10 cellular contexts compared by ENCODE assay signal in genomic region chr3:112185423-112186035, GRCh38. TPM values are rescaled to one million over a fixed set of nuclear protein-coding genes. Genes with fewer than 3 reads are reported as not detected.
DNase-seq lines count a peak whose midpoint lies in the region; ATAC-seq, FAIRE-seq and TF ChIP-seq lines count a peak whose summit lies in the region.
"Not testable (repeated sequence)": the region's sequence is repeated elsewhere in the genome, so short reads cannot be mapped to it uniquely, and the experiment has no call there.
"Had no signal": no experiment of that assay in that cellular context is flagged by ENCODE, and none has a peak within 500 bp of the region (broad histone marks: within the 10 kb centered on the region; RNA-seq: fewer than 3 reads in every experiment).

No MANE protein-coding gene starts in this region.

- H4K91ac ChIP-seq in IMR-90 (ENCODE audit: insufficient read depth, low read depth, low read length); H1 (replicated peaks; ENCODE audit: insufficient read length, low read length); trophoblast cell (ENCODE audit: low read depth, low read length): not testable (repeated sequence)

- in situ Hi-C loops in IMR-90 (cut with MboI; ENCODE audit: low sequenced_read_pairs), result not testable (repeated sequence)

- H3K56ac ChIP-seq in IMR-90 (ENCODE audit: extremely low read depth, insufficient read depth, low read length); H1 (replicated peaks; ENCODE audit: insufficient read length, low read depth, low read length): not testable (repeated sequence)

- not testable (repeated sequence) for H2BK20ac ChIP-seq in IMR-90 (ENCODE audit: low read depth, low read length); H1 (ENCODE audit: low read length)

- not testable (repeated sequence) for H3K79me1 ChIP-seq in IMR-90 (ENCODE audit: low read depth in 1 of 2, low read length in 2 of 2); H1 (ENCODE audit: low read depth, low read length); trophoblast cell (ENCODE audit: low read length)

- H3K23me2 ChIP-seq in H1 (ENCODE audit: low read depth, low read length), result not testable (repeated sequence)

- not testable (repeated sequence) for BruUV-seq in IMR-90 (replicated peaks; lab: Mats Ljungman, UMichigan)

- not testable (repeated sequence) for H3F3A ChIP-seq in DOHH2 (ENCODE audit: control insufficient read depth, insufficient read depth)

- H3K4ac ChIP-seq in IMR-90 (ENCODE audit: low read depth, low read length); H1 (replicated peaks; ENCODE audit: insufficient read length, low read depth, low read length); trophoblast cell (ENCODE audit: low read depth, low read length): not testable (repeated sequence)

- not testable (repeated sequence) for TF ChIP-seq CTCF in DOHH2 (IDR thresholded peaks at IDR 0.05; ENCODE audit: low read depth, low read length, poor library complexity, severe bottlenecking); IMR-90 (conservative IDR thresholded peaks at IDR 0.05; ENCODE audit: low read depth, low read length); astrocyte (IDR thresholded peaks at IDR 0.05; ENCODE audit: insufficient read depth, low read depth, low read length); lung (IDR thresholded peaks at IDR 0.05; ENCODE audit: control extremely low read depth, extremely low read depth); thyroid gland (IDR thresholded peaks at IDR 0.05)
- peak in 1 of 3 experiments; percentile 0; a peak in 1 of 4 replicates for TF ChIP-seq CTCF in H1 (IDR thresholded peaks at IDR 0.05; ENCODE audit: control extremely low read depth in 1 of 3, insufficient read depth in 1 of 3, low read depth in 1 of 3, low read length in 3 of 3)

- not testable (repeated sequence) for H2AK5ac ChIP-seq in IMR-90 (ENCODE audit: low read depth, low read length); H1 (ENCODE audit: low read depth, low read length); trophoblast cell (ENCODE audit: low read length)

- H3K27ac ChIP-seq in DOHH2 (ENCODE audit: low read depth, low read length); IMR-90 (ENCODE audit: insufficient read depth, low read length); astrocyte (ENCODE audit: low read depth, low read length); H1 (ENCODE audit: low read depth, low read length); right cardiac atrium (ENCODE audit: low read length); lung (ENCODE audit: low read depth in 1 of 2, low read length in 1 of 2); trophoblast cell (ENCODE audit: low read depth, low read length); thyroid gland: not testable (repeated sequence)

- not testable (repeated sequence) for H2AK9ac ChIP-seq in IMR-90 (replicated peaks; ENCODE audit: low read depth, low read length, poor library complexity)

- H3K36me3 Mint-ChIP-seq in astrocyte (ENCODE audit: low read depth, unreplicated experiment), result not testable (repeated sequence)

- dilution Hi-C loops in IMR-90 (cut with HindIII; ENCODE audit: low sequenced_read_pairs, unreplicated experiment), result not testable (repeated sequence)

- H4K8ac ChIP-seq in IMR-90 (ENCODE audit: low read depth in 2 of 2, low read length in 2 of 2); H1 (ENCODE audit: extremely low read depth, insufficient read depth, low read length); trophoblast cell (ENCODE audit: low read depth, low read length): not testable (repeated sequence)

- H2BK12ac ChIP-seq in H1 (ENCODE audit: low read depth, low read length); trophoblast cell (ENCODE audit: low read length): not testable (repeated sequence)

- not testable (repeated sequence) for TF ChIP-seq EP300 in H1 (IDR thresholded peaks at IDR 0.05; ENCODE audit: borderline replicate concordance in 1 of 2, low read depth in 2 of 2, low read length in 2 of 2)

- H3K9me1 ChIP-seq in IMR-90 (ENCODE audit: insufficient read depth, low read length), result not testable (repeated sequence)

- H3K14ac ChIP-seq in IMR-90 (replicated peaks; ENCODE audit: low read depth, low read length); H1 (ENCODE audit: insufficient read length); trophoblast cell (ENCODE audit: low read length): not testable (repeated sequence)

- CTCF ChIA-PET in IMR-90 (lab: Yijun Ruan, JAX); H1 (lab: Charles Lee; ENCODE audit: partially characterized antibody): not testable (repeated sequence)

- H2BK15ac ChIP-seq in IMR-90 (ENCODE audit: low read depth, low read length); H1 (ENCODE audit: low read length): not testable (repeated sequence)

- not testable (repeated sequence) for H3K23ac ChIP-seq in IMR-90 (ENCODE audit: low read depth, low read length); H1 (ENCODE audit: insufficient read length); trophoblast cell (ENCODE audit: low read length)

- H3K4me1 Mint-ChIP-seq in astrocyte (ENCODE audit: low read depth, unreplicated experiment), result not testable (repeated sequence)

- H3K18ac ChIP-seq in IMR-90 (ENCODE audit: low read depth, low read length); H1 (ENCODE audit: extremely low read depth, low read length); trophoblast cell (ENCODE audit: low read length): not testable (repeated sequence)

- H3K9ac ChIP-seq in IMR-90 (ENCODE audit: low read depth, low read length); astrocyte (ENCODE audit: low read length); H1 (replicated peaks in 1 of 4; ENCODE audit: extremely low read depth in 1 of 4, low read depth in 3 of 4, low read length in 3 of 4); trophoblast cell (ENCODE audit: low read length): not testable (repeated sequence)

- POLR2A ChIA-PET in IMR-90 (lab: Charles Lee; ENCODE audit: unreplicated experiment); H1 (lab: Charles Lee; ENCODE audit: partially characterized antibody): not testable (repeated sequence)

- ATAC-seq in IMR-90 (ENCODE audit: low read depth) (peak; percentile 61), right cardiac atrium (peak; percentile 47 to 61), lung (ENCODE audit: insufficient read depth, low FRiP score) (peak; percentile 66)

- H3K4me3 ChIP-seq in DOHH2 (ENCODE audit: low read length); IMR-90 (ENCODE audit: insufficient read depth, low read depth, low read length); astrocyte (ENCODE audit: insufficient read depth, low read depth, low read length); right cardiac atrium (ENCODE audit: low read length); lung; trophoblast cell (ENCODE audit: low read depth, low read length): not testable (repeated sequence)
- peak overlapping the region; percentile 28 to 64 (median 40); a peak in 6 of 8 replicates for H3K4me3 ChIP-seq in H1 (ENCODE audit: extremely low read depth in 1 of 4, insufficient read depth in 2 of 4, low read depth in 3 of 4, low read length in 4 of 4)
- peak overlapping the region in 1 of 3 donors; percentile 49 for H3K4me3 ChIP-seq in thyroid gland (replicated peaks in 1 of 3)

- not testable (repeated sequence) for H2AFZ ChIP-seq in IMR-90 (replicated peaks; ENCODE audit: low read length, poor library complexity); astrocyte (ENCODE audit: low read depth, low read length); H1 (ENCODE audit: low read length); trophoblast cell (ENCODE audit: insufficient read depth, low read length, poor library complexity)

- intact Hi-C loops in IMR-90 (cut with micrococcal nuclease); right cardiac atrium (cut with DNase I); thyroid gland (cut with DNase I): not testable (repeated sequence)

- H4K12ac ChIP-seq in trophoblast cell (ENCODE audit: low read depth, low read length), result not testable (repeated sequence)

- H4K5ac ChIP-seq in IMR-90 (ENCODE audit: low read depth, low read length); H1 (ENCODE audit: insufficient read length, low read depth, low read length): not testable (repeated sequence)

- H3K36me3 ChIP-seq in DOHH2 (ENCODE audit: control insufficient read depth, low read length); IMR-90 (ENCODE audit: control insufficient read depth, insufficient read depth, low read length); astrocyte (ENCODE audit: insufficient read depth, low read length); H1 (ENCODE audit: control insufficient read depth in 2 of 4, insufficient read depth in 4 of 4, low read length in 3 of 4); lung (ENCODE audit: control insufficient read depth in 2 of 2, insufficient read depth in 2 of 2, low read length in 2 of 2); trophoblast cell (ENCODE audit: control insufficient read depth in 1 of 2, insufficient read depth in 2 of 2, low read length in 2 of 2); thyroid gland: not testable (repeated sequence)

- H3K4me1 ChIP-seq in DOHH2 (ENCODE audit: control insufficient read depth, low read length); IMR-90 (ENCODE audit: control insufficient read depth, insufficient read depth, low read length); astrocyte (ENCODE audit: insufficient read depth, low read length); H1 (replicated peaks in 1 of 4; ENCODE audit: control insufficient read depth in 3 of 4, insufficient read depth in 4 of 4, low read length in 3 of 4); right cardiac atrium (ENCODE audit: control insufficient read depth, insufficient read depth, low read length); lung (ENCODE audit: control insufficient read depth in 2 of 2, insufficient read depth in 2 of 2, low read length in 2 of 2); trophoblast cell (ENCODE audit: control insufficient read depth in 1 of 2, insufficient read depth in 2 of 2, low read length in 2 of 2); thyroid gland: not testable (repeated sequence)

- TF ChIP-seq POLR2A in IMR-90 (IDR thresholded peaks at IDR 0.05; ENCODE audit: low read depth, low read length); H1 (IDR thresholded peaks at IDR 0.05; ENCODE audit: control extremely low read depth in 1 of 2, low read depth in 2 of 2, low read length in 2 of 2); thyroid gland (IDR thresholded peaks at IDR 0.05): not testable (repeated sequence)

- H3K9me3 Mint-ChIP-seq in astrocyte (ENCODE audit: unreplicated experiment), result not testable (repeated sequence)

- not testable (repeated sequence) for H3K79me2 ChIP-seq in DOHH2 (ENCODE audit: control insufficient read depth, low read length); astrocyte (ENCODE audit: insufficient read depth, low read length); H1 (ENCODE audit: control insufficient read depth in 1 of 2, insufficient read depth in 2 of 2, low read length in 2 of 2); trophoblast cell (ENCODE audit: control insufficient read depth, insufficient read depth, low read length, poor library complexity)

- DNase-seq in IMR-90; astrocyte (ENCODE audit: low read depth); lung (ENCODE audit: low spot score); trophoblast cell: not testable (repeated sequence)
- DNase-seq in H1 (ENCODE audit: low read depth in 1 of 2, low spot score in 2 of 2), result peak; percentile 17 to 66
- DNase-seq in right cardiac atrium, result peak in 1 of 3 donors; percentile 22
- DNase-seq in thyroid gland, result peak; percentile 39 to 47

- not testable (repeated sequence) for TF ChIP-seq RAD21 in IMR-90 (IDR thresholded peaks at IDR 0.05; ENCODE audit: low read length)
- TF ChIP-seq RAD21 in H1 (IDR thresholded peaks at IDR 0.05 in 1 of 2, conservative IDR thresholded peaks at IDR 0.05 in 1 of 2; ENCODE audit: low read depth in 2 of 2, low read length in 2 of 2), result peak; percentile 23 to 32; a peak in 2 of 4 replicates

- H3K27ac Mint-ChIP-seq in astrocyte (ENCODE audit: unreplicated experiment), result not testable (repeated sequence)

- H2BK5ac ChIP-seq in IMR-90 (ENCODE audit: low read depth, low read length, poor library complexity, severe bottlenecking); H1 (ENCODE audit: low read depth, low read length); trophoblast cell (ENCODE audit: low read depth, low read length, poor library complexity): not testable (repeated sequence)

- H2BK120ac ChIP-seq in IMR-90 (ENCODE audit: low read depth, low read length); H1 (replicated peaks; ENCODE audit: low read depth, low read length); trophoblast cell (ENCODE audit: insufficient read depth, low read length, poor library complexity): not testable (repeated sequence)

- H3K9me3 ChIP-seq in DOHH2 (ENCODE audit: control insufficient read depth, insufficient read depth, low read length); IMR-90 (ENCODE audit: control insufficient read depth, insufficient read depth, low read length); astrocyte (ENCODE audit: insufficient read depth, low read depth, low read length); H1 (ENCODE audit: insufficient read depth in 2 of 2, low read depth in 1 of 2, low read length in 1 of 2); right cardiac atrium (ENCODE audit: control insufficient read depth, low read length); lung (ENCODE audit: control insufficient read depth in 2 of 2, insufficient read depth in 1 of 2, low read length in 1 of 2); trophoblast cell (ENCODE audit: insufficient read depth, low read depth, low read length); thyroid gland: not testable (repeated sequence)

- not testable (repeated sequence) for H3K9me2 ChIP-seq in DOHH2 (replicated peaks; ENCODE audit: control insufficient read depth, low read length)

- no CpG with 5 or more reads among the region's 42 CpGs for WGBS in IMR-90 (ENCODE audit: extremely low coverage in 2 of 2, insufficient read length in 1 of 2), 2 experiments
- WGBS in H1 (ENCODE audit: extremely low coverage in 1 of 2, insufficient coverage in 1 of 2, insufficient read length in 1 of 2, insufficient replicate concordance in 2 of 2, low coverage in 1 of 2, low lambda C conversion rate in 2 of 2, missing lambda C conversion rate in 1 of 2), 2 experiments, result 2% methylated on average over 11 of the region's 42 CpGs; no CpG with 5 or more reads in 1 of the 2 experiments
- WGBS in right cardiac atrium, result 35% methylated on average over 31 of the region's 42 CpGs
- 20 to 23% methylated on average over 21 to 36 of the region's 42 CpGs for WGBS in lung, 2 donors
- WGBS in trophoblast cell (ENCODE audit: extremely low coverage, insufficient coverage, insufficient read length), result no CpG with 5 or more reads among the region's 42 CpGs
- 14 to 21% methylated on average over 20 to 26 of the region's 42 CpGs for WGBS in thyroid gland, 2 donors

- H3K27me3 ChIP-seq in DOHH2 (ENCODE audit: control insufficient read depth, low read length); IMR-90 (ENCODE audit: control insufficient read depth, insufficient read depth, low read length); astrocyte (ENCODE audit: insufficient read depth, low read length); H1 (replicated peaks in 1 of 4; ENCODE audit: control insufficient read depth in 3 of 4, extremely low read depth in 1 of 4, insufficient read depth in 3 of 4, low read length in 3 of 4); right cardiac atrium (ENCODE audit: control insufficient read depth, insufficient read depth); lung (ENCODE audit: control insufficient read depth, insufficient read depth); trophoblast cell (ENCODE audit: insufficient read depth, low read length); thyroid gland: not testable (repeated sequence)

- FAIRE-seq in astrocyte (lab: Jason Lieb, UNC); H1 (lab: Jason Lieb, UNC): not testable (repeated sequence)

- peak overlapping the region; percentile 26; the same call in 1 of the 2 replicates for H3K4me2 ChIP-seq in DOHH2 (ENCODE audit: low read length)
- not testable (repeated sequence) for H3K4me2 ChIP-seq in IMR-90 (ENCODE audit: low read depth, low read length)
- peak overlapping the region; percentile 78 for H3K4me2 ChIP-seq in astrocyte (ENCODE audit: low read length)
- H3K4me2 ChIP-seq in H1 (ENCODE audit: insufficient read depth in 1 of 2, low read depth in 2 of 2, low read length in 2 of 2), result peak overlapping the region; percentile 40 to 62; a peak in 3 of 4 replicates
- peak overlapping the region; percentile 62 for H3K4me2 ChIP-seq in trophoblast cell (ENCODE audit: low read length)

- H3K4me3 Mint-ChIP-seq in astrocyte (ENCODE audit: unreplicated experiment), result peak overlapping the region; percentile 47

- not testable (repeated sequence) for H3K27me3 Mint-ChIP-seq in astrocyte (ENCODE audit: low read depth, unreplicated experiment)

- not testable (repeated sequence) for H4K20me1 ChIP-seq in DOHH2 (ENCODE audit: control insufficient read depth, insufficient read depth, low read depth, low read length); IMR-90 (ENCODE audit: insufficient read depth, low read length); astrocyte (ENCODE audit: insufficient read depth, low read length); H1 (replicated peaks in 1 of 2; ENCODE audit: control insufficient read depth in 1 of 2, insufficient read depth in 2 of 2, low read length in 2 of 2)

RNA-seq across cellular contexts. Expression of gene GCSAM, which starts 52.5 kb away (rescaled TPM):
- total RNA-seq in IMR-90 (2012; rRNA removed) (not detected in 2 replicates), astrocyte (not detected in 2 replicates), right cardiac atrium (under 1 TPM in 1 of 4 donors, not detected in 3; 0.29 TPM), lung (under 1 TPM; 0.40 to 0.97 TPM), thyroid gland (under 1 TPM in 2 of 4 donors, not detected in 2; 0.33 to 0.40 TPM)
- polyA plus RNA-seq in IMR-90 (2012; rRNA removed) (not detected in 2 replicates), H1 (2011; rRNA removed) (not detected in 2 replicates), right cardiac atrium (not detected), lung (under 1 TPM; 0.14 to 0.55 TPM)
- polyA plus RNA-seq in IMR-90 (2012; cell fraction: cytosol; rRNA removed), result not detected in 2 replicates
- not detected in 2 replicates for polyA plus RNA-seq in IMR-90 (2012; cell fraction: nucleus; rRNA removed; ENCODE audit: low replicate concordance)
- not detected in 2 replicates for total RNA-seq in H1 (2021; fragmentation: NEBNext Ultra II Directional; extraction: Animal tissue kit (Norgen Biotek cat#: 25700))
- polyA plus RNA-seq in H1 (2011; cell fraction: cytosol; rRNA removed), result not detected
- not detected for polyA plus RNA-seq in H1 (2011; cell fraction: nucleus; rRNA removed)
- 0.80 to 1.5 TPM (median 1.2 TPM) in 4 replicates for polyA plus RNA-seq in H1 (2012, experiment 1 of 2)
- polyA plus RNA-seq in H1 (2012, experiment 2 of 2), result 0.04 TPM
- not detected for polyA plus RNA-seq in H1 (2013, experiment 1 of 2)
- polyA plus RNA-seq in H1 (2013, experiment 2 of 2), result not detected
- polyA minus RNA-seq in H1 (2011; rRNA and poly(A)+ RNA removed), result not detected in 2 replicates
- not detected for polyA minus RNA-seq in H1 (2011; cell fraction: cytosol; rRNA and poly(A)+ RNA removed)
- not detected for polyA minus RNA-seq in H1 (2011; cell fraction: nucleus; rRNA and poly(A)+ RNA removed)
- not detected in 2 replicates for polyA plus RNA-seq in trophoblast cell (2013)
- total RNA-seq: glomerular endothelial cell, HT1080 had no signal
